In the genomic region with DNA sequence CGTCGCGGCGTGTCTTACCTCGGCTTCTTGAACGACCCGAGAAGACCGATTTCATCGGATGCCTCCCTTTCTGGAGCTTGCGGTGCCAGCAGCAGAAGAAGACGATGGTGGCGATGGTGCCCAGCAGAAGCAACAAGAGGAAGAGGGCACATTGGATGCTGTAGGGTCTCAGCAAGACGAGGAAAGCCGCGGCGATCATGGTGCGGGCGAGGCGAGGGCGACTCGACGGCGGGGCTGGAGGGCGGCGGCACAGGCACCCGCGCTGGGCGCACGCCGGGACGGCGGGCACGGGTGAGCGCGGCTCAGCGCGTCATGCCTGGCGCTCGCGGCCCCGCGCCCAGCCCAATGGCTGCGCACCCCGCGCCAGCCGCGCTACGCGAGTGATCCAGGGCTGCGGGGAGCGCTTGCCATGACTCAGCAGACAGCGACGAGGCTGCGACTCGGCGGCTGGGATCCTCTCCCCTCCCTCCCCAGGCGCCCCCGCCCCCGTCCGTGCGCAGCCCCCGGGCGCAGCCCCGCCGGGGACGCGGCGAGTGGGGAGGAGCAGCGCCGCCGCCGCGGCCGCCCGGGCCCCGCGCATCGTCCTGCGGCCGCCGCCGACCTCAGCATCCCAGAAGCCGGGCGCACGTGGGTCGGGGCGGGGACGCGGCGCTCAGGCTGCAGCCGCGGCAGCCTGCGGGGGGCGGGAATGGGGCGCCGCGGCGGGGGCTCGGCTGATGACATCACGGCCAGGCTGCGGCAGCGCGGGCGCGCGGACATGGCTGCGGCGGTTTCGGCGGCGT, we compare ENCODE assay signal across 8 cellular contexts. TPM values are rescaled to one million over a fixed set of nuclear protein-coding genes. Genes with fewer than 3 reads are reported as not detected.
A peak's percentile ranks its signal among the peaks of the same experiment; 100 is the strongest.
DNase-seq lines count a peak whose midpoint lies in the region; ATAC-seq, FAIRE-seq and TF ChIP-seq lines count a peak whose summit lies in the region.

A gene with protein sequence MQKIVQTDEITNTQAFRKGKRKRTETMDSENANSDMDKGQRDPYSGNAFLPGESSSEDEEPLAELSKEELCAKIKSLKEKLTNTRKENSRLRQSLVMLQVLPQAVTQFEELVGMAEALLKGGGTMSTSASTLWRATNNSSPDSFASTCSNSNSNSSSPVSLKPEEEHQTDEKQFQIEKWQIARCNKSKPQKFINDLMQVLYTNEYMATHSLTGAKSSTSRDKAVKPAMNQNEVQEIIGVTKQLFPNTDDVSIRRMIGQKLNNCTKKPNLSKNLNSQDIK (plus strand): TSS at position 719 of the 782 bp plus-strand sequence. CDS start 26,704 bp downstream, outside the sequence.

- no peaks in the 10 kb centered on the region for H3K36me3 ChIP-seq in OCI-LY3 (replicated peaks; ENCODE audit: low read depth, low read length)
- no peaks in the 10 kb centered on the region for H3K36me3 ChIP-seq in prostate gland

- no peaks in the 10 kb centered on the region for H3K79me2 ChIP-seq in OCI-LY3 (ENCODE audit: low read length)

- H3K9me3 ChIP-seq in OCI-LY3 (ENCODE audit: insufficient read depth, low read length) (no peaks in the 10 kb centered on the region), right cardiac atrium (ENCODE audit: control insufficient read depth, low read length) (no peaks in the 10 kb centered on the region), prostate gland (no peaks in the 10 kb centered on the region)

- peak within 1 kb of the TSS; percentile 96 for H2AFZ ChIP-seq in OCI-LY3 (ENCODE audit: low read depth, low read length)

- no peak for FAIRE-seq in GM19239 (lab: Jason Lieb, UNC)

- H3K4me3 ChIP-seq in OCI-LY3 (ENCODE audit: low read length) = peak within 1 kb of the TSS; percentile 83
- peak within 1 kb of the TSS; percentile 74 for H3K4me3 ChIP-seq in right cardiac atrium (ENCODE audit: low read length)
- peak within 1 kb of the TSS; percentile 50 to 57 for H3K4me3 ChIP-seq in prostate gland

- H4K20me1 ChIP-seq in OCI-LY3 (ENCODE audit: insufficient read depth, low read length) = no peaks in the 10 kb centered on the region

- intact Hi-C loops in right cardiac atrium (cut with DNase I) = loop anchor here in 1 of 4 donors (5.0 kb wide), 1 partner anchor 47 kb away; no protein-coding TSS in a partner anchor
- intact Hi-C loops in prostate gland (cut with DNase I) = loop anchor here (5.0 to 10.0 kb wide), 3 partner anchors 47 to 363 kb away; a partner anchor contains a TSS

- DNase-seq in D341Med (ENCODE audit: low spot score) (peak; percentile 92), GM19239 (ENCODE audit: insufficient read length, low spot score) (peak; percentile 22), amniotic stem cell (lab: John Stamatoyannopoulos, UW) (peak; percentile 83), right cardiac atrium (peak; percentile 45 to 79 (median 76)), prostate gland (ENCODE audit: low spot score) (peak; percentile 11), globus pallidus (ENCODE audit: low spot score) (no peak)

- under 1% methylated on average over 109 of the region's 111 CpGs for WGBS in right cardiac atrium
- under 1% methylated on average over 47 of the region's 111 CpGs for WGBS in prostate gland

- ATAC-seq in HG03196 (IDR thresholded peaks at IDR 0.05; ENCODE audit: unreplicated experiment) (peak; percentile 32), right cardiac atrium (peak; percentile 78 to 83)

- peaks cover 15% of the 10 kb centered on the region for H3K4me1 ChIP-seq in OCI-LY3 (ENCODE audit: low read length)
- H3K4me1 ChIP-seq in right cardiac atrium (ENCODE audit: control insufficient read depth, insufficient read depth, low read length) = no peaks in the 10 kb centered on the region
- no peaks in the 10 kb centered on the region for H3K4me1 ChIP-seq in prostate gland (replicated peaks)

- H3K9ac ChIP-seq in OCI-LY3 (ENCODE audit: low read length) = peak within 1 kb of the TSS; percentile 64

- TF ChIP-seq CTCF in OCI-LY3 (IDR thresholded peaks at IDR 0.05; ENCODE audit: low read depth, low read length) (no peak), prostate gland (IDR thresholded peaks at IDR 0.05) (no peak)

- H3K27me3 ChIP-seq in OCI-LY3 (ENCODE audit: low read depth, low read length) (peaks cover 27% of the 10 kb centered on the region), right cardiac atrium (ENCODE audit: control insufficient read depth, insufficient read depth) (no peaks in the 10 kb centered on the region), prostate gland (replicated peaks; ENCODE audit: insufficient read depth) (no peaks in the 10 kb centered on the region)

- H3K4me2 ChIP-seq in OCI-LY3 (ENCODE audit: low read length) = peak within 1 kb of the TSS; percentile 96

- no peak for TF ChIP-seq POLR2A in prostate gland (IDR thresholded peaks at IDR 0.05)

- no peak within 1 kb of the TSS for H3K27ac ChIP-seq in OCI-LY3 (ENCODE audit: low read length)
- no peak within 1 kb of the TSS for H3K27ac ChIP-seq in right cardiac atrium (ENCODE audit: low read length)
- peak within 1 kb of the TSS in 1 of 2 donors; percentile 50 for H3K27ac ChIP-seq in prostate gland

RNA-seq across cellular contexts. Expression of the gene that starts here (rescaled TPM):
- total RNA-seq in right cardiac atrium (1 to 10 TPM; 1.1 to 2.4 (median 1.8) TPM), prostate gland (1 to 10 TPM in 1 of 2 donors, under 1 TPM in 1; 0.32 to 3.2 TPM)
- 0.70 TPM for polyA plus RNA-seq in right cardiac atrium
